ENCODE assay signal across 19 cellular contexts in genomic region chrX:150051096-150051495, GRCh38.
"Had no signal": no experiment of that assay in that cellular context is flagged by ENCODE, and none has a peak within 500 bp of the region (broad histone marks: within the 10 kb centered on the region; RNA-seq: fewer than 3 reads in every experiment).

No MANE protein-coding gene starts in this region.

- H3K79me2 ChIP-seq: parathyroid adenoma had no signal

- DNase-seq: activated CD4-positive, alpha-beta T cell treated with anti-CD3 and anti-CD28 coated beads, Interleukin-2, amount 10 ng/mL, durations not matched to agents 7 days and 5 days; activated CD8-positive, alpha-beta T cell treated with anti-CD3 and anti-CD28 coated beads, Interleukin-2, amount 10 ng/mL, durations not matched to agents 7 days and 5 days; activated effector memory CD4-positive, alpha-beta T cell treated with anti-CD3 and anti-CD28 coated beads, Interleukin-2, amount 50 U/mL, for 16 hours; activated naive CD4-positive, alpha-beta T cell treated with anti-CD3 and anti-CD28 coated beads, Interleukin-2, amount 50 U/mL, for 16 hours; activated T-cell treated with anti-CD3 and anti-CD28 coated beads, Interleukin-2, amount 50 U/mL, for 24 hours; aorta; brain microvascular endothelial cell; effector CD4-positive, alpha-beta T cell; lower lobe of right lung; midbrain; sigmoid colon; stimulated activated CD4-positive, alpha-beta T cell treated with anti-CD3 and anti-CD28 coated beads, Interleukin-4, amount 100 ng/mL, for 24 hours; T1000; upper lobe of right lung had no signal

- H3K27me3 ChIP-seq: brain microvascular endothelial cell, sigmoid colon, upper lobe of right lung had no signal

- H3K9me3 ChIP-seq: lower lobe of right lung, sigmoid colon, upper lobe of right lung had no signal

- H3K36me3 ChIP-seq: brain microvascular endothelial cell, lower lobe of right lung, sigmoid colon, upper lobe of right lung had no signal

- H3K4me1 Mint-ChIP-seq: activated CD4-positive, alpha-beta T cell treated with anti-CD3 and anti-CD28 coated beads, Interleukin-2, amount 10 ng/mL, durations not matched to agents 7 days and 5 days; nephron; stimulated activated effector memory CD8-positive, alpha-beta T cell treated with anti-CD3 and anti-CD28 coated beads, Interleukin-12 subunit alpha, Interleukin-12 subunit beta, amount 100 ng/mL, for 72 hours had no signal

- H3K9me3 Mint-ChIP-seq: activated CD4-positive, alpha-beta T cell treated with anti-CD3 and anti-CD28 coated beads, Interleukin-2, amount 10 ng/mL, durations not matched to agents 7 days and 5 days; activated T-cell treated with anti-CD3 and anti-CD28 coated beads, Interleukin-2, amount 50 U/mL, for 24 hours; stimulated activated effector memory CD8-positive, alpha-beta T cell treated with anti-CD3 and anti-CD28 coated beads, Interleukin-12 subunit alpha, Interleukin-12 subunit beta, amount 100 ng/mL, for 72 hours had no signal

- H3K4me3 ChIP-seq: coronary artery, lower lobe of right lung, sigmoid colon, upper lobe of right lung had no signal

- H3K9ac ChIP-seq: parathyroid adenoma had no signal

- H3K27me3 Mint-ChIP-seq: activated CD4-positive, alpha-beta T cell treated with anti-CD3 and anti-CD28 coated beads, Interleukin-2, amount 10 ng/mL, durations not matched to agents 7 days and 5 days had no signal

- H3K4me1 ChIP-seq: lower lobe of right lung, sigmoid colon, upper lobe of right lung had no signal

- H3K4me3 Mint-ChIP-seq: activated CD4-positive, alpha-beta T cell treated with anti-CD3 and anti-CD28 coated beads, Interleukin-2, amount 10 ng/mL, durations not matched to agents 7 days and 5 days; activated CD8-positive, alpha-beta T cell treated with anti-CD3 and anti-CD28 coated beads, Interleukin-2, amount 10 ng/mL, durations not matched to agents 7 days and 5 days; activated T-cell treated with anti-CD3 and anti-CD28 coated beads, Interleukin-2, amount 50 U/mL, for 24 hours; nephron; stimulated activated effector memory CD8-positive, alpha-beta T cell treated with anti-CD3 and anti-CD28 coated beads, Interleukin-12 subunit alpha, Interleukin-12 subunit beta, amount 100 ng/mL, for 72 hours had no signal

- H2AFZ ChIP-seq: parathyroid adenoma had no signal

- ATAC-seq: activated CD8-positive, alpha-beta T cell treated with anti-CD3 and anti-CD28 coated beads, Interleukin-2, amount 10 ng/mL, durations not matched to agents 7 days and 5 days; left colon; lower lobe of right lung; stimulated activated effector memory CD8-positive, alpha-beta T cell treated with anti-CD3 and anti-CD28 coated beads, Interleukin-12 subunit alpha, Interleukin-12 subunit beta, amount 100 ng/mL, for 72 hours; upper lobe of right lung had no signal

- H3K27ac Mint-ChIP-seq: activated CD4-positive, alpha-beta T cell treated with anti-CD3 and anti-CD28 coated beads, Interleukin-2, amount 10 ng/mL, durations not matched to agents 7 days and 5 days; activated CD8-positive, alpha-beta T cell treated with anti-CD3 and anti-CD28 coated beads, Interleukin-2, amount 10 ng/mL, durations not matched to agents 7 days and 5 days; activated T-cell treated with anti-CD3 and anti-CD28 coated beads, Interleukin-2, amount 50 U/mL, for 24 hours; nephron; stimulated activated effector memory CD8-positive, alpha-beta T cell treated with anti-CD3 and anti-CD28 coated beads, Interleukin-12 subunit alpha, Interleukin-12 subunit beta, amount 100 ng/mL, for 72 hours had no signal

- H3K27ac ChIP-seq: brain microvascular endothelial cell, coronary artery, lower lobe of right lung, parathyroid adenoma, sigmoid colon, upper lobe of right lung had no signal
